ENCODE assay signal across 8 cellular contexts in the genomic region with DNA sequence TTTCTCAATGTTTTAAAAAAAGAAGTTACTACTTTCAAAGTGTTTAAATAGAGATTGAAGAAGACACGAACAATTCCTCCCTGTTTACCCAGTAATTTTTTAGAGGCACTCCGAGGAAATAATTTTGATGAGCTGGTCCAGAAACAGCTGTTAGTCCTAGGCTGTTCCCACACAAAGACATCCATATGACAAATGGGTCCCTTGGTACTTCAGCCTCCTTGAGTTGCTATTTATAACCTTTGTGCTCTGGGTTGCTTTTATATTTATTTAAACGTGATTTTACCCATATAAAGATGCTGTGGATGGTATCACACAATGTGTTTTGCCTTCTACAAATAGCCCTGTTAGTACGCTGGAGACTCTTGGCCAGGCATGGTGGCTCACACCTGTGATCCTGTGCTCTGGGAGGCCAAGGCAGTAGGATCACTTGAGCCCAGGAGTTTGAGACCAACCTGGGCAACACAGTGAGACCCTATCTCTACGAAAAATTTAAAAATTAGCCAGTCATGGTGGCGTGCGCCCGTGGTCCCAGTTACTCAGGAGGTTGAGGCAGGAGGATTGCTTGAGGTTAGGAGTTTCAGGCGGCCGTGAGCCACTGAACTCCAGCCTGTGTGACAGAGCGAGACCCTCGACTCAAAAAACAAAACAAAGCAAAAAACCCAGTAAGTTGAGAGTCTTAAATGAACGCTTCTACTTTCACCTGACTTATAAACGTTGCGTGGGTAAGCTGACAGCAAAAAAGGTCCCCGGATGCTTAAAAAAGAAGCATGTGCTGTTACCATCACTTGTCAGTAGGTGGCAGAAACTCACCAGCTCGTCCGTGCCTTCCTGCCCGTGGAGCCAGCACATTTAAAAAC. TPM values are rescaled to one million over a fixed set of nuclear protein-coding genes. Genes with fewer than 3 reads are reported as not detected.
A peak's percentile ranks its signal among the peaks of the same experiment; 100 is the strongest.
DNase-seq lines count a peak whose midpoint lies in the region; ATAC-seq and TF ChIP-seq lines count a peak whose summit lies in the region.

No MANE protein-coding gene starts in this region.

- TF ChIP-seq CTCF in coronary artery (IDR thresholded peaks at IDR 0.05), result peak; percentile 69
- peak; percentile 95 for TF ChIP-seq CTCF in liver (IDR thresholded peaks at IDR 0.05; ENCODE audit: low read depth, low read length, missing input control)

- H3K4me1 ChIP-seq in liver (ENCODE audit: control insufficient read depth in 4 of 4, insufficient read depth in 4 of 4, low read length in 3 of 4), result peaks cover 0 to 7% (median 0%) of the 10 kb centered on the region in 4 donors

- no peaks in the 10 kb centered on the region for H3K36me3 ChIP-seq in liver (ENCODE audit: control insufficient read depth in 4 of 4, insufficient read depth in 3 of 4, low read depth in 1 of 4, low read length in 3 of 4)

- 34% methylated on average over 19 of the region's 19 CpGs for WGBS in liver

- H3K27ac Mint-ChIP-seq in activated CD4-positive, alpha-beta T cell treated with anti-CD3 and anti-CD28 coated beads for 36 hours, result peak overlapping the region; percentile 90

- POLR2A ChIA-PET in activated CD4-positive, alpha-beta T cell treated with anti-CD3 and anti-CD28 coated beads for 36 hours (lab: Charles Lee), result interaction anchor here (0.6 to 2.1 kb wide), 9 partner anchors 54 to 162 kb away, joined by 3 to 10 read pairs (median 5); no protein-coding TSS in a partner anchor

- no peaks in the 10 kb centered on the region for H3K9me3 Mint-ChIP-seq in activated CD4-positive, alpha-beta T cell treated with anti-CD3 and anti-CD28 coated beads for 36 hours (ENCODE audit: low read depth)

- CTCF ChIA-PET in activated CD4-positive, alpha-beta T cell treated with anti-CD3 and anti-CD28 coated beads for 36 hours (lab: Charles Lee), result interaction anchor here (0.7 to 9.2 kb wide), 36 partner anchors 9 to 337 kb away, joined by 3 to 140 read pairs (median 5); partner anchors contain the start of gene RIPOR2

- H3K36me3 Mint-ChIP-seq in activated CD4-positive, alpha-beta T cell treated with anti-CD3 and anti-CD28 coated beads for 36 hours (ENCODE audit: low read depth), result peaks cover 58% of the 10 kb centered on the region

- H3K27ac ChIP-seq in coronary artery, result no peak overlapping the region
- H3K27ac ChIP-seq in liver (ENCODE audit: low read depth in 1 of 2, low read length in 2 of 2), result no peak overlapping the region

- H3K4me3 Mint-ChIP-seq in activated CD4-positive, alpha-beta T cell treated with anti-CD3 and anti-CD28 coated beads for 36 hours, result peak overlapping the region; percentile 46

- H3K27me3 Mint-ChIP-seq in activated CD4-positive, alpha-beta T cell treated with anti-CD3 and anti-CD28 coated beads for 36 hours, result no peaks in the 10 kb centered on the region

- ATAC-seq in HG02973 (IDR thresholded peaks at IDR 0.05; ENCODE audit: unreplicated experiment) (peak; percentile 37), GM19324 (IDR thresholded peaks at IDR 0.05; ENCODE audit: low FRiP score, unreplicated experiment) (no peak)
- peak; percentile 61 for ATAC-seq in activated CD4-positive, alpha-beta T cell treated with anti-CD3 and anti-CD28 coated beads for 36 hours

- H3K9ac ChIP-seq in liver (ENCODE audit: low read depth in 1 of 2, low read length in 2 of 2), result no peak overlapping the region

- H3K4me1 Mint-ChIP-seq in activated CD4-positive, alpha-beta T cell treated with anti-CD3 and anti-CD28 coated beads for 36 hours, result peaks cover 52% of the 10 kb centered on the region

- no peaks in the 10 kb centered on the region for H3K27me3 ChIP-seq in liver (ENCODE audit: control insufficient read depth in 4 of 4, insufficient read depth in 4 of 4, low read length in 3 of 4)

- DNase-seq in DMS 273 treated with DMSO at 0.1 percent for 48 hours (lab: John Stamatoyannopoulos, UW), result peak; percentile 23
- peak; percentile 52 for DNase-seq in NCI-H446 treated with DMSO at 0.1 percent for 48 hours (lab: John Stamatoyannopoulos, UW)
- DNase-seq in activated CD4-positive, alpha-beta T cell treated with anti-CD3 and anti-CD28 coated beads for 36 hours, result peak; percentile 79
- no peak for DNase-seq in coronary artery (ENCODE audit: low spot score)
- peak; percentile 35 to 67 (median 48) for DNase-seq in stimulated activated CD4-positive, alpha-beta T cell treated with anti-CD3 and anti-CD28 coated beads, TNF-alpha, amount 100 ng/mL, for 24 hours (ENCODE audit: low read depth in 3 of 3)

- TF ChIP-seq RAD21 in liver (IDR thresholded peaks at IDR 0.05), result peak; percentile 95 to 97

- H3K4me3 ChIP-seq in coronary artery (no peak overlapping the region), liver (ENCODE audit: low read depth in 1 of 3, low read length in 3 of 3) (no peak overlapping the region)

- H3K9me3 ChIP-seq in liver (ENCODE audit: control insufficient read depth in 4 of 4, low read length in 3 of 4), result no peaks in the 10 kb centered on the region

- intact Hi-C loops in activated CD4-positive, alpha-beta T cell treated with anti-CD3 and anti-CD28 coated beads for 36 hours (cut with DNase I, micrococcal nuclease), result loop anchor here (1.0 to 2.0 kb wide), 6 partner anchors 69 to 215 kb away; no protein-coding TSS in a partner anchor

TF ChIP-seq in liver, 16 proteins besides CTCF, POLR2A, EP300 and RAD21:
- TF ChIP-seq TAF1 (conservative IDR thresholded peaks at IDR 0.05) (no peak), FOXA1 (IDR thresholded peaks at IDR 0.05) (no peak), FOXA2 (IDR thresholded peaks at IDR 0.05) (no peak), MAX (IDR thresholded peaks at IDR 0.05) (peak; percentile 59), HNF4A (conservative IDR thresholded peaks at IDR 0.05) (no peak), YY1 (IDR thresholded peaks at IDR 0.05) (no peak), JUND (IDR thresholded peaks at IDR 0.05) (no peak)
- TF ChIP-seq, protein P1, sequence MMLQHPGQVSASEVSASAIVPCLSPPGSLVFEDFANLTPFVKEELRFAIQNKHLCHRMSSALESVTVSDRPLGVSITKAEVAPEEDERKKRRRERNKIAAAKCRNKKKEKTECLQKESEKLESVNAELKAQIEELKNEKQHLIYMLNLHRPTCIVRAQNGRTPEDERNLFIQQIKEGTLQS (IDR thresholded peaks at IDR 0.05), result no peak

RNA-seq across cellular contexts. Expression of gene ARMH2, which starts 56.9 kb away (rescaled TPM):
- total RNA-seq in activated CD4-positive, alpha-beta T cell treated with anti-CD3 and anti-CD28 coated beads for 36 hours, result not detected
- not detected for total RNA-seq in liver
- not detected for polyA plus RNA-seq in liver
